15 cellular contexts compared by ENCODE assay signal in genomic region chr1:42439940-42440339, GRCh38. TPM values are rescaled to one million over a fixed set of nuclear protein-coding genes. Genes with fewer than 3 reads are reported as not detected.
DNase-seq lines count a peak whose midpoint lies in the region; ATAC-seq, FAIRE-seq and TF ChIP-seq lines count a peak whose summit lies in the region.
"Had no signal": no experiment of that assay in that cellular context is flagged by ENCODE, and none has a peak within 500 bp of the region (broad histone marks: within the 10 kb centered on the region; RNA-seq: fewer than 3 reads in every experiment).

No MANE protein-coding gene starts in this region.

- no peak for FAIRE-seq in small intestine (lab: Jason Lieb, UNC)
- FAIRE-seq: frontal cortex had no signal

- H3K36me3 ChIP-seq in RWPE2 (ENCODE audit: low read depth) (no peaks in the 10 kb centered on the region), small intestine (ENCODE audit: control insufficient read depth in 2 of 2, insufficient read depth in 2 of 2, low read length in 2 of 2) (no peaks in the 10 kb centered on the region), heart right ventricle (no peaks in the 10 kb centered on the region)
- H3K36me3 ChIP-seq in naive thymus-derived CD4-positive, alpha-beta T cell (ENCODE audit: control insufficient read depth in 2 of 3, insufficient read depth in 3 of 3, low read length in 3 of 3) = no peaks in the 10 kb centered on the region

- peaks cover 0 to 2% (median 0%) of the 10 kb centered on the region in 11 donors for H3K9me3 Mint-ChIP-seq in naive thymus-derived CD4-positive, alpha-beta T cell
- H3K9me3 Mint-ChIP-seq: activated T-helper 1 cell treated with anti-CD3 and anti-CD28 coated beads, Interleukin-12 subunit alpha, Interleukin-12 subunit beta, Interleukin-2, Interleukin-4 antibody, amounts not matched to agents 30 ng/mL and 10 ng/mL and 1 ng/mL, durations not matched to agents 14 hours and 24 hours and 36 hours; memory B cell; stimulated activated naive CD8-positive, alpha-beta T cell treated with anti-CD3 and anti-CD28 coated beads, Interleukin-15, Interleukin-2, amounts not matched to agents 100 ng/mL and 50 ng/mL, for 24 hours had no signal

- H3K27me3 ChIP-seq in RWPE2 (ENCODE audit: insufficient read depth, poor library complexity, severe bottlenecking) (no peaks in the 10 kb centered on the region), small intestine (ENCODE audit: control insufficient read depth in 2 of 2, insufficient read depth in 2 of 2, low read length in 2 of 2) (no peaks in the 10 kb centered on the region), heart right ventricle (no peaks in the 10 kb centered on the region)
- H3K27me3 ChIP-seq in naive thymus-derived CD4-positive, alpha-beta T cell (ENCODE audit: control insufficient read depth in 2 of 2, insufficient read depth in 2 of 2, low read length in 2 of 2) = peaks cover 0 to 3% of the 10 kb centered on the region in 2 donors

- no peak overlapping the region for H3K27ac Mint-ChIP-seq in naive thymus-derived CD4-positive, alpha-beta T cell
- H3K27ac Mint-ChIP-seq: activated T-helper 1 cell treated with anti-CD3 and anti-CD28 coated beads, Interleukin-12 subunit alpha, Interleukin-12 subunit beta, Interleukin-2, Interleukin-4 antibody, amounts not matched to agents 30 ng/mL and 10 ng/mL and 1 ng/mL, durations not matched to agents 14 hours and 24 hours and 36 hours; memory B cell; stimulated activated naive CD8-positive, alpha-beta T cell treated with anti-CD3 and anti-CD28 coated beads, Interleukin-15, Interleukin-2, amounts not matched to agents 100 ng/mL and 50 ng/mL, for 24 hours had no signal

- H3K4me3 Mint-ChIP-seq in naive thymus-derived CD4-positive, alpha-beta T cell = no peak overlapping the region
- H3K4me3 Mint-ChIP-seq: activated T-helper 1 cell treated with anti-CD3 and anti-CD28 coated beads, Interleukin-12 subunit alpha, Interleukin-12 subunit beta, Interleukin-2, Interleukin-4 antibody, amounts not matched to agents 30 ng/mL and 10 ng/mL and 1 ng/mL, durations not matched to agents 14 hours and 24 hours and 36 hours; memory B cell; stimulated activated naive CD8-positive, alpha-beta T cell treated with anti-CD3 and anti-CD28 coated beads, Interleukin-15, Interleukin-2, amounts not matched to agents 100 ng/mL and 50 ng/mL, for 24 hours had no signal

- H3K4me3 ChIP-seq in RWPE2 (ENCODE audit: severe bottlenecking) (no peak overlapping the region), fibroblast of pulmonary artery (replicated peaks; ENCODE audit: low read depth, low read length) (no peak overlapping the region), small intestine (ENCODE audit: low read depth in 1 of 2, low read length in 2 of 2) (no peak overlapping the region), heart right ventricle (no peak overlapping the region)
- no peak overlapping the region for H3K4me3 ChIP-seq in naive thymus-derived CD4-positive, alpha-beta T cell (ENCODE audit: low read length)

- ATAC-seq in RWPE2 (ENCODE audit: low read depth) = peak; percentile 97
- ATAC-seq in naive thymus-derived CD4-positive, alpha-beta T cell = no peak
- ATAC-seq in heart right ventricle = no peak

- H3K27me3 Mint-ChIP-seq in naive thymus-derived CD4-positive, alpha-beta T cell = peaks cover 0 to 4% (median 0%) of the 10 kb centered on the region in 5 donors
- H3K27me3 Mint-ChIP-seq: stimulated activated naive CD8-positive, alpha-beta T cell treated with anti-CD3 and anti-CD28 coated beads, Interleukin-15, Interleukin-2, amounts not matched to agents 100 ng/mL and 50 ng/mL, for 24 hours had no signal

- POLR2A ChIA-PET in naive thymus-derived CD4-positive, alpha-beta T cell (lab: Charles Lee) = no interaction called here

- no peaks in the 10 kb centered on the region for H3K9me3 ChIP-seq in RWPE2 (ENCODE audit: severe bottlenecking)
- no peaks in the 10 kb centered on the region for H3K9me3 ChIP-seq in small intestine (ENCODE audit: control insufficient read depth, low read depth)
- no peaks in the 10 kb centered on the region for H3K9me3 ChIP-seq in naive thymus-derived CD4-positive, alpha-beta T cell (ENCODE audit: control insufficient read depth in 2 of 3, low read length in 3 of 3)
- no peaks in the 10 kb centered on the region for H3K9me3 ChIP-seq in heart right ventricle

- intact Hi-C loops in naive thymus-derived CD4-positive, alpha-beta T cell (cut with micrococcal nuclease) = no loop called here
- intact Hi-C loops in heart right ventricle (cut with DNase I) = no loop called here

- CTCF ChIA-PET in naive thymus-derived CD4-positive, alpha-beta T cell (lab: Charles Lee) = interaction anchor here (0.6 kb wide), 1 partner anchor 1315 kb away, joined by 4 read pairs; no protein-coding TSS in a partner anchor

- WGBS in small intestine, 3 donors = 18 to 59% (median 52%) methylated on average over 2 of the region's 2 CpGs
- WGBS in heart right ventricle, 2 donors = 66 to 87% methylated on average over 2 of the region's 2 CpGs

- peak; percentile 85 for DNase-seq in HCEC 1CT
- DNase-seq in RWPE2 (ENCODE audit: low spot score) = no peak
- peak; percentile 67 for DNase-seq in fibroblast of pulmonary artery (ENCODE audit: low read depth)
- DNase-seq in small intestine = peak; percentile 29
- DNase-seq in naive thymus-derived CD4-positive, alpha-beta T cell = no peak
- no peak for DNase-seq in stimulated activated CD4-positive, alpha-beta T cell treated with anti-CD3 and anti-CD28 coated beads, Interleukin-4, amount 100 ng/mL, for 24 hours
- DNase-seq in heart right ventricle = no peak
- DNase-seq: activated CD4-positive, CD25-positive, alpha-beta regulatory T cell treated with anti-CD3 and anti-CD28 coated beads, Interleukin-2, amount 50 U/mL, for 72 hours; central memory CD4-positive, alpha-beta T cell; DMS79; posterior cingulate gyrus had no signal

- peaks cover 0 to 14% (median 0%) of the 10 kb centered on the region in 5 donors for H3K36me3 Mint-ChIP-seq in naive thymus-derived CD4-positive, alpha-beta T cell
- H3K36me3 Mint-ChIP-seq: memory B cell had no signal

- peaks cover 7% of the 10 kb centered on the region for H3K4me1 ChIP-seq in RWPE2 (ENCODE audit: insufficient read depth, poor library complexity, severe bottlenecking)
- H3K4me1 ChIP-seq in small intestine (ENCODE audit: control insufficient read depth in 2 of 2, insufficient read depth in 1 of 2, low read depth in 1 of 2, low read length in 1 of 2) = no peaks in the 10 kb centered on the region
- no peaks in the 10 kb centered on the region for H3K4me1 ChIP-seq in naive thymus-derived CD4-positive, alpha-beta T cell (ENCODE audit: control insufficient read depth in 2 of 2, insufficient read depth in 2 of 2, low read length in 2 of 2)
- peaks cover 0 to 5% (median 0%) of the 10 kb centered on the region in 9 donors for H3K4me1 ChIP-seq in heart right ventricle

- no peak for TF ChIP-seq CTCF in RWPE2 (IDR thresholded peaks at IDR 0.05; ENCODE audit: poor library complexity, severe bottlenecking)
- no peak for TF ChIP-seq CTCF in fibroblast of pulmonary artery (IDR thresholded peaks at IDR 0.05; ENCODE audit: low read length, missing control alignments)
- no peak for TF ChIP-seq CTCF in heart right ventricle (IDR thresholded peaks at IDR 0.05)

- peak overlapping the region; percentile 43 for H3K27ac ChIP-seq in RWPE2 (ENCODE audit: poor library complexity, severe bottlenecking)
- H3K27ac ChIP-seq in small intestine (ENCODE audit: low read depth in 1 of 2, low read length in 1 of 2) = no peak overlapping the region
- H3K27ac ChIP-seq in naive thymus-derived CD4-positive, alpha-beta T cell (ENCODE audit: low read depth, low read length) = no peak overlapping the region
- H3K27ac ChIP-seq in heart right ventricle = no peak overlapping the region

- H3K4me1 Mint-ChIP-seq in naive thymus-derived CD4-positive, alpha-beta T cell = peaks cover 0 to 4% (median 0%) of the 10 kb centered on the region in 7 donors
- H3K4me1 Mint-ChIP-seq: memory B cell had no signal

RNA-seq across cellular contexts. Expression of gene ZMYND12, which starts 15.9 kb away (rescaled TPM):
- polyA plus RNA-seq in small intestine (1 to 10 TPM in 1 of 3 donors, under 1 TPM in 1, not detected in 1; 0.89 to 1.1 TPM), heart right ventricle (under 1 TPM; 0.38 to 0.51 TPM)
- total RNA-seq in naive thymus-derived CD4-positive, alpha-beta T cell = 1 to 10 TPM in 4 of 5 experiments, under 1 TPM in 1; 0.44 to 1.2 (median 1.1) TPM
- polyA plus RNA-seq in naive thymus-derived CD4-positive, alpha-beta T cell = 1 to 10 TPM in 1 of 2 donors, under 1 TPM in 1; 0.14 to 1.6 TPM
- total RNA-seq in heart right ventricle = 1 to 10 TPM in 9 of 10 donors, under 1 TPM in 1; 0.52 to 5.9 (median 2.9) TPM
- total RNA-seq: activated T-helper 1 cell treated with anti-CD3 and anti-CD28 coated beads, Interleukin-12 subunit alpha, Interleukin-12 subunit beta, Interleukin-2, Interleukin-4 antibody, amounts not matched to agents 30 ng/mL and 10 ng/mL and 1 ng/mL, durations not matched to agents 14 hours and 24 hours and 36 hours; frontal cortex had no signal

RNA-seq across cellular contexts. Expression of gene PPCS, which starts 16.4 kb away (rescaled TPM):
- 100 to 1,000 TPM in 2 of 3 donors, 10 to 100 TPM in 1; 85.0 to 175 (median 116) TPM for polyA plus RNA-seq in small intestine
- 10 to 100 TPM; 45.4 to 78.4 (median 50.0) TPM for total RNA-seq in naive thymus-derived CD4-positive, alpha-beta T cell
- 100 to 1,000 TPM; 115 to 146 TPM for polyA plus RNA-seq in naive thymus-derived CD4-positive, alpha-beta T cell
- 10 to 100 TPM; 33.2 to 50.0 (median 40.1) TPM for total RNA-seq in heart right ventricle
- polyA plus RNA-seq in heart right ventricle = 10 to 100 TPM; 43.5 to 45.8 TPM

RNA-seq across cellular contexts. Expression of gene CCDC30, which starts 23.1 kb away (rescaled TPM):
- polyA plus RNA-seq in small intestine (under 1 TPM; 0.67 to 0.87 (median 0.81) TPM), heart right ventricle (under 1 TPM; 0.38 to 0.73 TPM)
- 1 to 10 TPM; 2.3 to 5.3 (median 4.2) TPM for total RNA-seq in naive thymus-derived CD4-positive, alpha-beta T cell
- 1 to 10 TPM in 1 of 2 donors, under 1 TPM in 1; 0.26 to 1.8 TPM for polyA plus RNA-seq in naive thymus-derived CD4-positive, alpha-beta T cell
- 1 to 10 TPM in 8 of 10 donors, under 1 TPM in 2; 0.70 to 3.2 (median 1.4) TPM for total RNA-seq in heart right ventricle

RNA-seq across cellular contexts. Expression of gene RIMKLA, which starts 59.3 kb away (rescaled TPM):
- under 1 TPM; under 0.01 to 0.63 (median under 0.01) TPM for polyA plus RNA-seq in small intestine
- 1 to 10 TPM in 1 of 5 experiments, under 1 TPM in 3, not detected in 1; 0.03 to 3.1 (median 0.17) TPM for total RNA-seq in naive thymus-derived CD4-positive, alpha-beta T cell
- not detected for polyA plus RNA-seq in naive thymus-derived CD4-positive, alpha-beta T cell
- 10 to 100 TPM in 4 of 10 donors, 1 to 10 TPM in 6; 5.3 to 16.7 (median 8.6) TPM for total RNA-seq in heart right ventricle
- polyA plus RNA-seq in heart right ventricle = 1 to 10 TPM in 1 of 2 donors, under 1 TPM in 1; 0.80 to 1.0 TPM

Comparison
In these comparisons a context has a peak if more than half of its experiments do, and no peak if none do; other contexts are left out.
1. DNase-seq: peak in HCEC 1CT (single experiment), fibroblast of pulmonary artery (single experiment) and small intestine (single experiment); none in RWPE2 (single experiment), naive thymus-derived CD4-positive, alpha-beta T cell (0 of 9), stimulated activated CD4-positive, alpha-beta T cell treated with anti-CD3 and anti-CD28 coated beads, Interleukin-4, amount 100 ng/mL, for 24 hours (single experiment) and heart right ventricle (0 of 2).